1 cellular context compared by ENCODE assay signal in genomic region chr12:101009274-101009673, GRCh38.
TF ChIP-seq lines count a peak whose summit lies in the region.

No MANE protein-coding gene starts in this region.

TF ChIP-seq in HepG2, 621 proteins besides CTCF, POLR2A, EP300 and RAD21 (continued from another document):
- TF ChIP-seq HNF1A (IDR thresholded peaks at IDR 0.05; ENCODE audit: low read depth), result no peak
- TF ChIP-seq HNF1A (CRISPR knock-in tag; IDR thresholded peaks at IDR 0.05; ENCODE audit: borderline replicate concordance), result no peak
- TF ChIP-seq PHF20 (CRISPR knock-in tag; IDR thresholded peaks at IDR 0.05), result no peak
- peak; percentile 92; the same call in 1 of the 2 replicates for TF ChIP-seq ZFP1 (CRISPR knock-in tag; IDR thresholded peaks at IDR 0.05)
- no peak for TF ChIP-seq KMT2A (CRISPR knock-in tag; IDR thresholded peaks at IDR 0.05)
